21 cellular contexts compared by ENCODE assay signal in genomic region chr1:35580949-35581388, GRCh38. TPM values are rescaled to one million over a fixed set of nuclear protein-coding genes. Genes with fewer than 3 reads are reported as not detected.
"Had no signal": no experiment of that assay in that cellular context is flagged by ENCODE, and none has a peak within 500 bp of the region (broad histone marks: within the 10 kb centered on the region; RNA-seq: fewer than 3 reads in every experiment).

No MANE protein-coding gene starts in this region.

- H3K27ac Mint-ChIP-seq: activated CD4-positive, alpha-beta T cell treated with anti-CD3 and anti-CD28 coated beads for 36 hours; activated CD8-positive, alpha-beta T cell treated with anti-CD3 and anti-CD28 coated beads for 36 hours; activated naive CD4-positive, alpha-beta T cell treated with anti-CD3 and anti-CD28 coated beads, Interleukin-2, amount 10 ng/mL, durations not matched to agents 7 days and 5 days; activated naive CD8-positive, alpha-beta T cell treated with anti-CD3 and anti-CD28 coated beads for 36 hours; activated T-cell treated with anti-CD3 and anti-CD28 coated beads, Interleukin-2, amount 50 U/mL, for 72 hours; activated T-helper 2 cell treated with anti-CD3 and anti-CD28 coated beads, Interferon-gamma antibody, Interleukin-2, Interleukin-4, amounts not matched to agents 10 μg/mL and 5 μg/mL and 100 μg/mL, durations not matched to agents 14 hours and 24 hours and 36 hours had no signal

- DNase-seq: activated CD4-positive, alpha-beta T cell treated with anti-CD3 and anti-CD28 coated beads for 36 hours; activated CD4-positive, alpha-beta T cell treated with anti-CD3 and anti-CD28 coated beads, Interleukin-2, amount 50 U/mL, for 1 hour; activated CD8-positive, alpha-beta memory T cell treated with anti-CD3 and anti-CD28 coated beads, Interleukin-2, amount 50 U/mL, for 4 hours; activated CD8-positive, alpha-beta T cell treated with anti-CD3 and anti-CD28 coated beads for 36 hours; activated gamma-delta T cell treated with Interleukin-2 at 50 U/mL for 16 hours; activated naive CD4-positive, alpha-beta T cell treated with anti-CD3 and anti-CD28 coated beads, Interleukin-2, amount 10 ng/mL, durations not matched to agents 7 days and 5 days; activated naive CD8-positive, alpha-beta T cell treated with anti-CD3 and anti-CD28 coated beads for 36 hours; activated T-cell treated with anti-CD3 and anti-CD28 coated beads, Interleukin-2, amount 50 U/mL, for 72 hours; brain microvascular endothelial cell; cerebellar nuclear complex; Kasumi-1; NCI-H1105 treated with DMSO at 0.1 percent for 48 hours; NCI-H1436 treated with DMSO at 0.1 percent for 48 hours; NCI-H187; NCI-H2081; NCI-H510A treated with DMSO at 0.1 percent for 48 hours; PC-9; T-helper 1 cell; WERI-Rb-1 had no signal

- H3K9me3 Mint-ChIP-seq: activated CD8-positive, alpha-beta T cell treated with anti-CD3 and anti-CD28 coated beads for 36 hours; activated naive CD4-positive, alpha-beta T cell treated with anti-CD3 and anti-CD28 coated beads, Interleukin-2, amount 10 ng/mL, durations not matched to agents 7 days and 5 days; activated naive CD8-positive, alpha-beta T cell treated with anti-CD3 and anti-CD28 coated beads for 36 hours; activated T-cell treated with anti-CD3 and anti-CD28 coated beads, Interleukin-2, amount 50 U/mL, for 72 hours; activated T-helper 2 cell treated with anti-CD3 and anti-CD28 coated beads, Interferon-gamma antibody, Interleukin-2, Interleukin-4, amounts not matched to agents 10 μg/mL and 5 μg/mL and 100 μg/mL, durations not matched to agents 14 hours and 24 hours and 36 hours had no signal

- H3K36me3 Mint-ChIP-seq: activated naive CD8-positive, alpha-beta T cell treated with anti-CD3 and anti-CD28 coated beads for 36 hours had no signal

- H3K4me3 Mint-ChIP-seq: activated CD4-positive, alpha-beta T cell treated with anti-CD3 and anti-CD28 coated beads for 36 hours; activated CD8-positive, alpha-beta T cell treated with anti-CD3 and anti-CD28 coated beads for 36 hours; activated naive CD4-positive, alpha-beta T cell treated with anti-CD3 and anti-CD28 coated beads, Interleukin-2, amount 10 ng/mL, durations not matched to agents 7 days and 5 days; activated naive CD8-positive, alpha-beta T cell treated with anti-CD3 and anti-CD28 coated beads for 36 hours; activated T-cell treated with anti-CD3 and anti-CD28 coated beads, Interleukin-2, amount 50 U/mL, for 72 hours had no signal

- ATAC-seq: activated CD4-positive, alpha-beta T cell treated with anti-CD3 and anti-CD28 coated beads for 36 hours; activated CD8-positive, alpha-beta T cell treated with anti-CD3 and anti-CD28 coated beads for 36 hours; activated T-cell treated with anti-CD3 and anti-CD28 coated beads, Interleukin-2, amount 50 U/mL, for 72 hours had no signal

RNA-seq across cellular contexts. Expression of gene TFAP2E, which starts 7.9 kb away (rescaled TPM):
- total RNA-seq: M059J had no signal
